In genomic region chr22:41501209-41501608, GRCh38 we compare ENCODE assay signal across 8 cellular contexts. TPM values are rescaled to one million over a fixed set of nuclear protein-coding genes. Genes with fewer than 3 reads are reported as not detected.
DNase-seq lines count a peak whose midpoint lies in the region; ATAC-seq and TF ChIP-seq lines count a peak whose summit lies in the region.

No MANE protein-coding gene starts in this region.

- no peak overlapping the region for H3K4me2 ChIP-seq in Loucy (ENCODE audit: low read depth, low read length, poor library complexity, severe bottlenecking)
- H3K4me2 ChIP-seq in neuronal stem cell (ENCODE audit: insufficient read depth, low read length, poor library complexity, severe bottlenecking): no peak overlapping the region

- H3K4me1 ChIP-seq in Loucy (ENCODE audit: insufficient read depth, low read length, poor library complexity, severe bottlenecking) (no peaks in the 10 kb centered on the region), neuronal stem cell (ENCODE audit: control insufficient read depth in 2 of 2, insufficient read depth in 1 of 2, low read depth in 1 of 2, low read length in 2 of 2) (no peaks in the 10 kb centered on the region)

- H4K91ac ChIP-seq in neuronal stem cell (ENCODE audit: low read depth, low read length, poor library complexity): no peak overlapping the region

- H3K27me3 Mint-ChIP-seq in activated T-helper 1 cell treated with anti-CD3 and anti-CD28 coated beads, Interleukin-12 subunit alpha, Interleukin-12 subunit beta, Interleukin-2, Interleukin-4 antibody, amounts not matched to agents 30 ng/mL and 10 ng/mL and 1 ng/mL, durations not matched to agents 14 hours and 24 hours and 36 hours (ENCODE audit: insufficient read depth): no peaks in the 10 kb centered on the region

- no peak overlapping the region for H3K18ac ChIP-seq in neuronal stem cell (ENCODE audit: low read length)

- H3K23ac ChIP-seq in neuronal stem cell (ENCODE audit: low read depth, low read length, poor library complexity): peak overlapping the region; percentile 48

- peaks cover 6% of the 10 kb centered on the region for H3K36me3 Mint-ChIP-seq in activated T-helper 1 cell treated with anti-CD3 and anti-CD28 coated beads, Interleukin-12 subunit alpha, Interleukin-12 subunit beta, Interleukin-2, Interleukin-4 antibody, amounts not matched to agents 30 ng/mL and 10 ng/mL and 1 ng/mL, durations not matched to agents 14 hours and 24 hours and 36 hours (ENCODE audit: low read depth)

- intact Hi-C loops in activated T-helper 1 cell treated with anti-CD3 and anti-CD28 coated beads, Interleukin-12 subunit alpha, Interleukin-12 subunit beta, Interleukin-2, Interleukin-4 antibody, amounts not matched to agents 30 ng/mL and 10 ng/mL and 1 ng/mL, durations not matched to agents 14 hours and 24 hours and 36 hours (cut with micrococcal nuclease): loop anchor here (1.0 kb wide), 1 partner anchor 97 kb away; no protein-coding TSS in a partner anchor

- no peak overlapping the region for H2AFZ ChIP-seq in Loucy (ENCODE audit: low read length)
- no peak overlapping the region for H2AFZ ChIP-seq in neuronal stem cell (ENCODE audit: low read length)

- H3K27me3 ChIP-seq in Loucy (ENCODE audit: insufficient read depth, low read length, poor library complexity, severe bottlenecking) (no peaks in the 10 kb centered on the region), neuronal stem cell (ENCODE audit: control insufficient read depth in 3 of 3, insufficient read depth in 3 of 3, low read depth in 1 of 3, low read length in 3 of 3) (no peaks in the 10 kb centered on the region)

- no peak overlapping the region for H4K8ac ChIP-seq in neuronal stem cell (ENCODE audit: low read depth, low read length)

- peak; percentile 57 for TF ChIP-seq CTCF in Loucy (conservative IDR thresholded peaks at IDR 0.05; ENCODE audit: low read length)
- TF ChIP-seq CTCF in cardiac fibroblast (IDR thresholded peaks at IDR 0.05; ENCODE audit: low read depth, low read length): peak; percentile 33

- H3K9me3 Mint-ChIP-seq in activated T-helper 1 cell treated with anti-CD3 and anti-CD28 coated beads, Interleukin-12 subunit alpha, Interleukin-12 subunit beta, Interleukin-2, Interleukin-4 antibody, amounts not matched to agents 30 ng/mL and 10 ng/mL and 1 ng/mL, durations not matched to agents 14 hours and 24 hours and 36 hours: no peaks in the 10 kb centered on the region

- no peak overlapping the region for H2BK5ac ChIP-seq in neuronal stem cell (ENCODE audit: low read length)

- no peaks in the 10 kb centered on the region for H4K20me1 ChIP-seq in Loucy (ENCODE audit: insufficient read depth, low read length, poor library complexity, severe bottlenecking)

- H2BK12ac ChIP-seq in neuronal stem cell (ENCODE audit: low read length): no peak overlapping the region

- no peak overlapping the region for H3K27ac Mint-ChIP-seq in activated T-helper 1 cell treated with anti-CD3 and anti-CD28 coated beads, Interleukin-12 subunit alpha, Interleukin-12 subunit beta, Interleukin-2, Interleukin-4 antibody, amounts not matched to agents 30 ng/mL and 10 ng/mL and 1 ng/mL, durations not matched to agents 14 hours and 24 hours and 36 hours

- H3K9me2 ChIP-seq in Loucy (replicated peaks; ENCODE audit: low read depth, low read length): no peaks in the 10 kb centered on the region

- H3K9ac ChIP-seq in Loucy (ENCODE audit: low read depth, low read length, poor library complexity, severe bottlenecking) (no peak overlapping the region), neuronal stem cell (ENCODE audit: low read depth, low read length, poor library complexity) (no peak overlapping the region)

- H3K36me3 ChIP-seq in Loucy (ENCODE audit: insufficient read depth, low read length): peaks cover 35% of the 10 kb centered on the region; the same call in 1 of the 2 replicates
- H3K36me3 ChIP-seq in neuronal stem cell (replicated peaks in 1 of 2; ENCODE audit: control insufficient read depth in 2 of 2, insufficient read depth in 2 of 2, low read length in 2 of 2): peaks cover 15 to 57% of the 10 kb centered on the region in 2 donors

- no peak overlapping the region for H2AK5ac ChIP-seq in neuronal stem cell (ENCODE audit: low read depth, low read length)

- peaks cover 7% of the 10 kb centered on the region; the same call in 1 of the 2 replicates for H3K79me2 ChIP-seq in Loucy (ENCODE audit: insufficient read depth, low read length)

- no peak for ATAC-seq in HG03432 (IDR thresholded peaks at IDR 0.05; ENCODE audit: unreplicated experiment)
- ATAC-seq in HG02870 (IDR thresholded peaks at IDR 0.05; ENCODE audit: unreplicated experiment): no peak

- H2BK15ac ChIP-seq in neuronal stem cell (ENCODE audit: low read length): no peak overlapping the region

- H3F3A ChIP-seq in Loucy (ENCODE audit: low read depth): no peaks in the 10 kb centered on the region

- no peak overlapping the region for H3K4me3 ChIP-seq in Loucy (ENCODE audit: low read length, poor library complexity, severe bottlenecking)
- no peak overlapping the region for H3K4me3 ChIP-seq in cardiac fibroblast (replicated peaks in 1 of 2; ENCODE audit: low read depth in 2 of 2, low read length in 2 of 2)
- H3K4me3 ChIP-seq in neuronal stem cell (ENCODE audit: low read length in 2 of 2): no peak overlapping the region

- no CpG with 5 or more reads among the region's 5 CpGs for WGBS in neuronal stem cell (ENCODE audit: extremely low coverage in 2 of 2, insufficient read length in 2 of 2, insufficient replicate concordance in 1 of 2), 2 donors

- no peak overlapping the region for H3K27ac ChIP-seq in neuronal stem cell (replicated peaks; ENCODE audit: low read length)

- no peaks in the 10 kb centered on the region for H3K4me1 Mint-ChIP-seq in activated T-helper 1 cell treated with anti-CD3 and anti-CD28 coated beads, Interleukin-12 subunit alpha, Interleukin-12 subunit beta, Interleukin-2, Interleukin-4 antibody, amounts not matched to agents 30 ng/mL and 10 ng/mL and 1 ng/mL, durations not matched to agents 14 hours and 24 hours and 36 hours (ENCODE audit: low read depth)

- H3K9me3 ChIP-seq in Loucy (ENCODE audit: insufficient read depth, low read depth, low read length) (no peaks in the 10 kb centered on the region), neuronal stem cell (replicated peaks in 1 of 2; ENCODE audit: control insufficient read depth in 2 of 2, insufficient read depth in 1 of 2, low read depth in 1 of 2, low read length in 2 of 2) (no peaks in the 10 kb centered on the region)

- H3K4ac ChIP-seq in neuronal stem cell (ENCODE audit: low read length): no peak overlapping the region

- no peak overlapping the region for H3K4me3 Mint-ChIP-seq in activated T-helper 1 cell treated with anti-CD3 and anti-CD28 coated beads, Interleukin-12 subunit alpha, Interleukin-12 subunit beta, Interleukin-2, Interleukin-4 antibody, amounts not matched to agents 30 ng/mL and 10 ng/mL and 1 ng/mL, durations not matched to agents 14 hours and 24 hours and 36 hours

- H2BK120ac ChIP-seq in neuronal stem cell (ENCODE audit: low read depth, low read length): no peak overlapping the region

- DNase-seq in DMS53 (lab: John Stamatoyannopoulos, UW) (peak; percentile 36), DMS53 treated with DMSO at 0.1 percent for 48 hours (lab: John Stamatoyannopoulos, UW; ENCODE audit: unreplicated experiment) (no peak), cardiac fibroblast (ENCODE audit: low read depth in 2 of 2) (no peak), neuronal stem cell (ENCODE audit: low spot score) (no peak)
- DNase-seq in activated T-helper 1 cell treated with anti-CD3 and anti-CD28 coated beads, Interleukin-12 subunit alpha, Interleukin-12 subunit beta, Interleukin-2, Interleukin-4 antibody, amounts not matched to agents 30 ng/mL and 10 ng/mL and 1 ng/mL, durations not matched to agents 14 hours and 24 hours and 36 hours (ENCODE audit: low spot score): no peak

- no peak overlapping the region for H3K14ac ChIP-seq in neuronal stem cell (ENCODE audit: low read length)

- peaks cover 7% of the 10 kb centered on the region for H3K79me1 ChIP-seq in neuronal stem cell (ENCODE audit: low read depth, low read length)

RNA-seq across cellular contexts. Expression of gene ACO2, which starts 32.3 kb away (rescaled TPM):
- 41.4 TPM for polyA plus RNA-seq in neuronal stem cell (2013, experiment 1 of 2)
- polyA plus RNA-seq in neuronal stem cell (2013, experiment 2 of 2): 40.9 TPM
- 99.1 and 101 TPM in 2 replicates for total RNA-seq in activated T-helper 1 cell treated with anti-CD3 and anti-CD28 coated beads, Interleukin-12 subunit alpha, Interleukin-12 subunit beta, Interleukin-2, Interleukin-4 antibody, amounts not matched to agents 30 ng/mL and 10 ng/mL and 1 ng/mL, durations not matched to agents 14 hours and 24 hours and 36 hours

RNA-seq across cellular contexts. Expression of gene PHF5A, which starts 32.7 kb away (rescaled TPM):
- 63.9 TPM for polyA plus RNA-seq in neuronal stem cell (2013, experiment 1 of 2)
- 61.6 TPM for polyA plus RNA-seq in neuronal stem cell (2013, experiment 2 of 2)
- 83.7 and 96.8 TPM in 2 replicates for total RNA-seq in activated T-helper 1 cell treated with anti-CD3 and anti-CD28 coated beads, Interleukin-12 subunit alpha, Interleukin-12 subunit beta, Interleukin-2, Interleukin-4 antibody, amounts not matched to agents 30 ng/mL and 10 ng/mL and 1 ng/mL, durations not matched to agents 14 hours and 24 hours and 36 hours

RNA-seq across cellular contexts. Expression of gene POLR3H, which starts 43.1 kb away (rescaled TPM):
- polyA plus RNA-seq in neuronal stem cell (2013, experiment 1 of 2): 16.8 TPM
- 16.3 TPM for polyA plus RNA-seq in neuronal stem cell (2013, experiment 2 of 2)
- 51.8 and 52.0 TPM in 2 replicates for total RNA-seq in activated T-helper 1 cell treated with anti-CD3 and anti-CD28 coated beads, Interleukin-12 subunit alpha, Interleukin-12 subunit beta, Interleukin-2, Interleukin-4 antibody, amounts not matched to agents 30 ng/mL and 10 ng/mL and 1 ng/mL, durations not matched to agents 14 hours and 24 hours and 36 hours

RNA-seq across cellular contexts. Expression of gene TOB2, which starts 54.6 kb away (rescaled TPM):
- 30.2 TPM for polyA plus RNA-seq in neuronal stem cell (2013, experiment 1 of 2)
- 31.5 TPM for polyA plus RNA-seq in neuronal stem cell (2013, experiment 2 of 2)
- 46.0 and 46.4 TPM in 2 replicates for total RNA-seq in activated T-helper 1 cell treated with anti-CD3 and anti-CD28 coated beads, Interleukin-12 subunit alpha, Interleukin-12 subunit beta, Interleukin-2, Interleukin-4 antibody, amounts not matched to agents 30 ng/mL and 10 ng/mL and 1 ng/mL, durations not matched to agents 14 hours and 24 hours and 36 hours

RNA-seq across cellular contexts. Expression of gene CSDC2, which starts 59.6 kb away (rescaled TPM):
- 1.4 TPM for polyA plus RNA-seq in neuronal stem cell (2013, experiment 1 of 2)
- polyA plus RNA-seq in neuronal stem cell (2013, experiment 2 of 2): 1.4 TPM
- not detected in 2 replicates for total RNA-seq in activated T-helper 1 cell treated with anti-CD3 and anti-CD28 coated beads, Interleukin-12 subunit alpha, Interleukin-12 subunit beta, Interleukin-2, Interleukin-4 antibody, amounts not matched to agents 30 ng/mL and 10 ng/mL and 1 ng/mL, durations not matched to agents 14 hours and 24 hours and 36 hours
